ENCODE assay signal across 21 cellular contexts in the genomic region with DNA sequence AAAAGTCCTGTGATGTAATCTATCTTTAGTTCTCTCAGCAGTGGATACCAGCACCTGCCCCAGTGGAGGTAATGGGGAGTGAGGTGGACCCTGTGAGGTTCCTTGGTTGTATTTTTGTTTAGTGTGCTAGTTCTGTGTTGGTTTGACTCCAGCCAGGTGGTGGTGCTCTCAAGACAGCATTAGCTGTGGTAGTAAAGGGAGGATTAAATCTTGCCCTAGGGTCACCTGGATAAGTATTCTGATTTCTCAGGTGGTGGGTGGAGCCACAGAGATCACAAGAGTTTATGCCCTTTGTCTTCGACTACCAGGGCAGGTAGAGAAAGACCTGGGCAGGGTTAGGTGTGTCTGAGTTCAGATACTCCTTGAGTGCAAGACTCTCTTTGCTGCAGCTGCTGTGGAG.
"Had no signal": no experiment of that assay in that cellular context is flagged by ENCODE, and none has a peak within 500 bp of the region (broad histone marks: within the 10 kb centered on the region; RNA-seq: fewer than 3 reads in every experiment).

No MANE protein-coding gene starts in this region.

- DNase-seq: cortex of kidney; dorsolateral prefrontal cortex; effector CD8-positive, alpha-beta T cell; foreskin melanocyte; head of caudate nucleus; kidney; left cardiac atrium; mammary epithelial cell; naive thymus-derived CD8-positive, alpha-beta T cell; psoas muscle; retina; stimulated activated CD4-positive, alpha-beta T cell treated with anti-CD3 and anti-CD28 coated beads, Interleukin-2, amount 100 ng/mL, for 24 hours; stimulated activated CD4-positive, alpha-beta T cell treated with anti-CD3 and anti-CD28 coated beads, Interleukin-4, amount 100 ng/mL, for 4 hours; stimulated activated naive B cell treated with anti-CD40 and anti-IgM and Interleukin-4, amounts not matched to agents 10 μg/mL and 1 μg/mL and 100 μg/mL, for 72 hours; stimulated activated naive CD8-positive, alpha-beta T cell treated with anti-CD3 and anti-CD28 coated beads, Interleukin-15, amount 100 ng/mL, for 72 hours; testis; transverse colon had no signal

- H3K4me1 ChIP-seq: psoas muscle, testis, transverse colon had no signal

- ATAC-seq: left cardiac atrium; mucosa of descending colon; naive thymus-derived CD8-positive, alpha-beta T cell; psoas muscle; sciatic nerve; stimulated activated naive B cell treated with anti-CD40 and anti-IgM and Interleukin-4, amounts not matched to agents 10 μg/mL and 1 μg/mL and 100 μg/mL, for 72 hours; stimulated activated naive CD8-positive, alpha-beta T cell treated with anti-CD3 and anti-CD28 coated beads, Interleukin-15, amount 100 ng/mL, for 72 hours had no signal

- H3K4me2 ChIP-seq: hepatocyte had no signal

- H2AFZ ChIP-seq: hepatocyte had no signal

- H3K27ac ChIP-seq: dorsolateral prefrontal cortex, hepatocyte, neutrophil, psoas muscle, testis, transverse colon had no signal

- H3K27me3 ChIP-seq: hepatocyte, neutrophil, testis, transverse colon had no signal

- H3K9me3 ChIP-seq: mucosa of descending colon, neutrophil, testis, transverse colon had no signal

- H3K79me2 ChIP-seq: hepatocyte had no signal

- H3K4me1 Mint-ChIP-seq: naive thymus-derived CD8-positive, alpha-beta T cell; stimulated activated naive B cell treated with anti-CD40 and anti-IgM and Interleukin-4, amounts not matched to agents 10 μg/mL and 1 μg/mL and 100 μg/mL, for 72 hours; stimulated activated naive CD8-positive, alpha-beta T cell treated with anti-CD3 and anti-CD28 coated beads, Interleukin-15, amount 100 ng/mL, for 72 hours had no signal

- H3K4me3 Mint-ChIP-seq: naive thymus-derived CD8-positive, alpha-beta T cell; stimulated activated naive B cell treated with anti-CD40 and anti-IgM and Interleukin-4, amounts not matched to agents 10 μg/mL and 1 μg/mL and 100 μg/mL, for 72 hours; stimulated activated naive CD8-positive, alpha-beta T cell treated with anti-CD3 and anti-CD28 coated beads, Interleukin-15, amount 100 ng/mL, for 72 hours had no signal

- H3K27ac Mint-ChIP-seq: naive thymus-derived CD8-positive, alpha-beta T cell; stimulated activated naive B cell treated with anti-CD40 and anti-IgM and Interleukin-4, amounts not matched to agents 10 μg/mL and 1 μg/mL and 100 μg/mL, for 72 hours; stimulated activated naive CD8-positive, alpha-beta T cell treated with anti-CD3 and anti-CD28 coated beads, Interleukin-15, amount 100 ng/mL, for 72 hours had no signal

- H3K4me3 ChIP-seq: dorsolateral prefrontal cortex, hepatocyte, mucosa of descending colon, psoas muscle, testis, transverse colon had no signal

- H3K27me3 Mint-ChIP-seq: stimulated activated naive CD8-positive, alpha-beta T cell treated with anti-CD3 and anti-CD28 coated beads, Interleukin-15, amount 100 ng/mL, for 72 hours had no signal

- H3K36me3 Mint-ChIP-seq: stimulated activated naive B cell treated with anti-CD40 and anti-IgM and Interleukin-4, amounts not matched to agents 10 μg/mL and 1 μg/mL and 100 μg/mL, for 72 hours had no signal

- H3K36me3 ChIP-seq: neutrophil, transverse colon had no signal
